Comparison of ENCODE assay signal across 9 cellular contexts in the genomic region with DNA sequence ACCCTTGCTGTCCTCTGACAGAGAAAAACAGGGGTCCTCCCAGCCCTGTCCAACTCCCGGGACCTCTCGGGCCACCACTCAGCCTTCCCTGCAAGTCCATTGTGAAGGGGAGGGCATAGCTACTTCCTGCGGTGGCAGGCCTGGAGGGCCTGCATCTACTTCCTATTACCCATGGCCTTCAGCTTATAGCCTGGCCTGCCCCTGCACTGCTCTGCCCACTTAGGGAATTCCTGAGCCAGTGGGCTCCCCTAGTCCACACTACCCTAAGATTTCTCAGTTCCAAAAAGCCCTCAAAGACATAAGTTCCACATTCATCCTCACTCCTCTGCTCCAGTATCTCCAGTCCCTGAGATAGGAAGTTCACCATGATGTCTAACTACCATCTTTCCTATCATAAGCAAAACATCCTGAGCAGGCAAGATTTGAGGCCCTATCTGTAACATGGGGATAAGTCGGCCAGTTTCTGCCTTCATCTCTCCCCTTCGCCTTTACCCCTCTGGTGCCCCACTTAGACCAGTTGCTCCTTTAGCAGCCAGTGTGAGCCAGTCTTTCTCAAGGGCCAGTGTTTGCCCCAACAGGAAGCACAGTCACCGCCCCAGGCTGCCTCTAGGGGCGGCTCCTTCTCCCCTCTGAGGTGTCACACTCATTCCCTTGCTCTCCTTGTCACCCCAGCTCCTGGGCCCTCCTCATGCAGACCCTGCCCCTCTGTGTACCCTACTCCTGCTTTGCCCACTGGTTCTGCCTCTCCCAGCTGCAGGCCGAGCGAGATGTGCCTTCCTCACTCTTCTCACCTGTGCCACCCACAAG. TPM values are rescaled to one million over a fixed set of nuclear protein-coding genes. Genes with fewer than 3 reads are reported as not detected.
A peak's percentile ranks its signal among the peaks of the same experiment; 100 is the strongest.
DNase-seq lines count a peak whose midpoint lies in the region; ATAC-seq, FAIRE-seq and TF ChIP-seq lines count a peak whose summit lies in the region.
"Had no signal": no experiment of that assay in that cellular context is flagged by ENCODE, and none has a peak within 500 bp of the region (broad histone marks: within the 10 kb centered on the region; RNA-seq: fewer than 3 reads in every experiment).

No MANE protein-coding gene starts in this region.

- H3K4me3 ChIP-seq in GM12875 (ENCODE audit: low read depth, low read length) (peak overlapping the region; percentile 40), Peyer's patch (peak overlapping the region in 2 of 4 donors; percentile 3 to 10), astrocyte (ENCODE audit: insufficient read depth, low read depth, low read length) (no peak overlapping the region), lung (no peak overlapping the region), vagina (peak overlapping the region in 1 of 2 donors; percentile 0)

- no peaks in the 10 kb centered on the region for H3K36me3 ChIP-seq in Peyer's patch
- H3K36me3 ChIP-seq in astrocyte (ENCODE audit: insufficient read depth, low read length), result peaks cover 5% of the 10 kb centered on the region
- peaks cover 0 to 7% of the 10 kb centered on the region in 2 donors for H3K36me3 ChIP-seq in lung (ENCODE audit: control insufficient read depth in 2 of 2, insufficient read depth in 2 of 2, low read length in 2 of 2)
- H3K36me3 ChIP-seq in vagina, result no peaks in the 10 kb centered on the region

- H2AFZ ChIP-seq in astrocyte (ENCODE audit: low read depth, low read length), result no peak overlapping the region

- H3K4me1 ChIP-seq in Peyer's patch (peaks cover 12 to 88% (median 56%) of the 10 kb centered on the region in 4 donors), astrocyte (ENCODE audit: insufficient read depth, low read length) (peaks cover 58% of the 10 kb centered on the region), lung (ENCODE audit: control insufficient read depth in 2 of 2, insufficient read depth in 2 of 2, low read length in 2 of 2) (peaks cover 54 to 61% of the 10 kb centered on the region in 2 donors), vagina (peaks cover 100% of the 10 kb centered on the region)

- peak; percentile 63 for TF ChIP-seq CTCF in GM12875 (IDR thresholded peaks at IDR 0.05; ENCODE audit: borderline replicate concordance, insufficient read depth, low read depth, low read length)
- TF ChIP-seq CTCF in Peyer's patch (IDR thresholded peaks at IDR 0.05), result peak in 2 of 6 experiments; percentile 8 to 13
- TF ChIP-seq CTCF in astrocyte (IDR thresholded peaks at IDR 0.05; ENCODE audit: insufficient read depth, low read depth, low read length), result no peak
- no peak for TF ChIP-seq CTCF in lung (IDR thresholded peaks at IDR 0.05; ENCODE audit: control extremely low read depth, extremely low read depth)
- TF ChIP-seq CTCF in vagina (IDR thresholded peaks at IDR 0.05), result no peak

- intact Hi-C loops in vagina (cut with DNase I), result no loop called here

- H3K27me3 Mint-ChIP-seq in astrocyte (ENCODE audit: low read depth, unreplicated experiment), result no peaks in the 10 kb centered on the region

- TF ChIP-seq POLR2A in Peyer's patch (IDR thresholded peaks at IDR 0.05) (no peak), vagina (IDR thresholded peaks at IDR 0.05) (no peak)

- H3K27me3 ChIP-seq in Peyer's patch, result no peaks in the 10 kb centered on the region
- no peaks in the 10 kb centered on the region for H3K27me3 ChIP-seq in astrocyte (ENCODE audit: insufficient read depth, low read length)
- no peaks in the 10 kb centered on the region for H3K27me3 ChIP-seq in lung (ENCODE audit: control insufficient read depth, insufficient read depth)
- no peaks in the 10 kb centered on the region for H3K27me3 ChIP-seq in vagina

- H3K36me3 Mint-ChIP-seq in astrocyte (ENCODE audit: low read depth, unreplicated experiment), result peaks cover 6% of the 10 kb centered on the region

- no peak for FAIRE-seq in astrocyte (lab: Jason Lieb, UNC)
- no peak for FAIRE-seq in RCC 7860 (lab: Jason Lieb, UNC)
- FAIRE-seq: TTC549 had no signal

- H3K9me3 ChIP-seq in Peyer's patch (no peaks in the 10 kb centered on the region), astrocyte (ENCODE audit: insufficient read depth, low read depth, low read length) (no peaks in the 10 kb centered on the region), lung (ENCODE audit: control insufficient read depth in 2 of 2, insufficient read depth in 1 of 2, low read length in 1 of 2) (no peaks in the 10 kb centered on the region), vagina (no peaks in the 10 kb centered on the region)

- no peak overlapping the region for H3K4me3 Mint-ChIP-seq in astrocyte (ENCODE audit: unreplicated experiment)

- WGBS in lung, 2 donors, result 28 to 37% methylated on average over 9 of the region's 9 CpGs

- H4K20me1 ChIP-seq in astrocyte (ENCODE audit: insufficient read depth, low read length), result peaks cover 93% of the 10 kb centered on the region

- H3K4me2 ChIP-seq in astrocyte (ENCODE audit: low read length), result peak overlapping the region; percentile 71

- ATAC-seq in lung (ENCODE audit: insufficient read depth, low FRiP score) (no peak), HG02970 (IDR thresholded peaks at IDR 0.05; ENCODE audit: low FRiP score, unreplicated experiment) (no peak), GM18498 (IDR thresholded peaks at IDR 0.05; ENCODE audit: unreplicated experiment) (no peak)

- H3K27ac ChIP-seq in Peyer's patch, result peak overlapping the region; percentile 62 to 98 (median 96)
- H3K27ac ChIP-seq in astrocyte (ENCODE audit: low read depth, low read length), result peak overlapping the region; percentile 71
- peak overlapping the region; percentile 76 to 91 for H3K27ac ChIP-seq in lung (ENCODE audit: low read depth in 1 of 2, low read length in 1 of 2)
- H3K27ac ChIP-seq in vagina, result peak overlapping the region; percentile 99

- H3K9me3 Mint-ChIP-seq in astrocyte (ENCODE audit: unreplicated experiment), result no peaks in the 10 kb centered on the region

- peak overlapping the region; percentile 79 for H3K27ac Mint-ChIP-seq in astrocyte (ENCODE audit: unreplicated experiment)

- DNase-seq in Peyer's patch, result peak in 2 of 3 donors; percentile 67 to 73
- no peak for DNase-seq in astrocyte (ENCODE audit: low read depth)
- DNase-seq in lung (ENCODE audit: low spot score), result no peak
- DNase-seq in vagina (ENCODE audit: extremely low spot score in 2 of 2), result no peak
- no peak for DNase-seq in RCC 7860 (ENCODE audit: low spot score)

- H3K79me2 ChIP-seq in astrocyte (ENCODE audit: insufficient read depth, low read length), result peaks cover 98% of the 10 kb centered on the region

- peaks cover 63% of the 10 kb centered on the region for H3K4me1 Mint-ChIP-seq in astrocyte (ENCODE audit: low read depth, unreplicated experiment)

- peak overlapping the region; percentile 52 for H3K9ac ChIP-seq in astrocyte (ENCODE audit: low read length)

RNA-seq across cellular contexts. Expression of a gene that starts 10.9 kb away (rescaled TPM):
- total RNA-seq in Peyer's patch, result 10 to 100 TPM in 3 of 4 donors, 1 to 10 TPM in 1; 9.8 to 80.9 (median 36.8) TPM
- 76.3 and 92.2 TPM in 2 replicates for total RNA-seq in astrocyte
- 100 to 1,000 TPM in 1 of 2 donors, 10 to 100 TPM in 1; 49.3 to 119 TPM for total RNA-seq in lung
- polyA plus RNA-seq in lung, result 10 to 100 TPM; 67.6 to 71.9 TPM
- 67.0 TPM for total RNA-seq in vagina

RNA-seq across cellular contexts. Expression of a gene that starts 35.7 kb away (rescaled TPM):
- total RNA-seq in Peyer's patch (10 to 100 TPM; 14.9 to 21.5 (median 15.9) TPM), astrocyte (17.7 and 23.8 TPM in 2 replicates), lung (10 to 100 TPM; 16.9 to 31.3 TPM), vagina (20.9 TPM)
- 10 to 100 TPM; 16.8 to 24.5 TPM for polyA plus RNA-seq in lung

RNA-seq across cellular contexts. Expression of a gene that starts 50.1 kb away (rescaled TPM):
- total RNA-seq in Peyer's patch (10 to 100 TPM in 3 of 4 donors, 1 to 10 TPM in 1; 4.9 to 33.0 (median 16.9) TPM), astrocyte (5.9 and 8.4 TPM in 2 replicates), lung (10 to 100 TPM; 11.3 to 26.5 TPM), vagina (52.3 TPM)
- polyA plus RNA-seq in lung, result 10 to 100 TPM in 1 of 2 donors, 1 to 10 TPM in 1; 8.3 to 40.4 TPM

Comparison
In these comparisons a context has a peak if more than half of its experiments do, and no peak if none do; other contexts are left out.
1. DNase-seq: peak in Peyer's patch (2 of 3); none in astrocyte (single experiment), lung (single experiment), vagina (0 of 2) and RCC 7860 (single experiment).
2. Peak in every context shown above with its lines, with median percentiles within 50 percentile points of each other: H3K27ac ChIP-seq.